In the genomic region with DNA sequence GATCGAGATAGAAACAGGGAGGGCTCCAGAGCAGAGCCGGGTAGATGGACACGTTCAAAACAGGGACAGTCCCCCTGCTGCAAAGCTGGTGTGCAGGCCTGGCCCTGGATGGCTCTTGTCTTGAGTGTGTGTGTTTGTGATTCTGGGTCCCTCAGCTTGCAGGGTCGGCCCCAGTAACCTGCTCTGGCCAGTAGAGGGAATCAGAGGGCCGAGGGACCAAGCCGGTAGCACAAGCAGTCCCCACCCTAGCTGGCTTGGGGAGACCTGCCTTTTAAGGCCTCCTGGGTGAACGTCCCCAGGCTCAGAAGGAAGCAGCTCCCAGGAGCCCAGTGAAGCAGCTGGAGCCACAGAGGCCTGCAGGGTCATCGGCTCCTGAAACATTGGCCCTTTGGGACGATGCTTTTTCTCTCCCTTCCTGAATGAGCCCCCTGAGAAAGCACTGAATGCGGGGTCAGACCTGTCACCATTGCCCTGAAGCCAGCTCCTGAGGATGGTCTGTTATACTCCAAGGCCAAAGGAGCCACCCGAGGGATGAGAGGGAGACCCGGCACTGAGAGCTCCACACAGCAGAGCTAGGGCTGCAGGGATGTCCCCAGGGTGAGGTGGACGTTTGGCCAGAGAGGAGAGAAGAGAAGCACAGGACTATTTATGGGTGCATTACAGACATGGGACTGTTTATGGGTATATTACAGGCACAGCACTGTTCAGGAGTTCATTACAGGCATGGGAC, we compare ENCODE assay signal across 8 cellular contexts. TPM values are rescaled to one million over a fixed set of nuclear protein-coding genes. Genes with fewer than 3 reads are reported as not detected.
DNase-seq lines count a peak whose midpoint lies in the region; ATAC-seq, FAIRE-seq and TF ChIP-seq lines count a peak whose summit lies in the region.

No MANE protein-coding gene starts in this region.

- TF ChIP-seq EP300 in stomach (IDR thresholded peaks at IDR 0.05): no peak

- intact Hi-C loops in stomach (cut with DNase I; ENCODE audit: low total_unique reads): loop anchor here (5.0 kb wide), 1 partner anchor 101 kb away; no protein-coding TSS in a partner anchor

- no peak overlapping the region for H3K4me2 ChIP-seq in keratinocyte (ENCODE audit: control insufficient read depth, extremely low read depth, insufficient read depth, low read depth, low read length)

- no peak overlapping the region for H3K9ac ChIP-seq in keratinocyte (ENCODE audit: control insufficient read depth, extremely low read depth, insufficient read depth, low read length)

- no peak for ATAC-seq in GM19328 (IDR thresholded peaks at IDR 0.05; ENCODE audit: unreplicated experiment)

- no peak overlapping the region for H2AFZ ChIP-seq in keratinocyte (ENCODE audit: control insufficient read depth, low read length)

- H3K36me3 ChIP-seq in keratinocyte (ENCODE audit: control insufficient read depth in 2 of 2, extremely low read depth in 1 of 2, insufficient read depth in 2 of 2, low read length in 2 of 2) (no peaks in the 10 kb centered on the region), stomach (no peaks in the 10 kb centered on the region)

- dilution Hi-C loops in keratinocyte (cut with MboI; ENCODE audit: extremely low pct_ligation_motif_present, low sequenced_read_pairs): no loop called here

- H3K9me3 ChIP-seq in keratinocyte (ENCODE audit: control insufficient read depth, low read depth, low read length): no peaks in the 10 kb centered on the region
- H3K9me3 ChIP-seq in stomach: no peaks in the 10 kb centered on the region

- H3K4me3 ChIP-seq in keratinocyte (ENCODE audit: control insufficient read depth in 2 of 3, extremely low read depth in 1 of 3, insufficient read depth in 2 of 3, low read depth in 1 of 3, low read length in 3 of 3) (no peak overlapping the region), stomach (no peak overlapping the region)

- H3K9me1 ChIP-seq in keratinocyte (ENCODE audit: control insufficient read depth, extremely low read depth, insufficient read depth, low read length): no peaks in the 10 kb centered on the region

- H3K4me1 ChIP-seq in keratinocyte (ENCODE audit: control insufficient read depth, extremely low read depth, insufficient read depth, low read length) (peaks cover 12% of the 10 kb centered on the region), stomach (peaks cover 15 to 37% (median 32%) of the 10 kb centered on the region in 4 donors)

- no peaks in the 10 kb centered on the region for H3K79me2 ChIP-seq in keratinocyte (ENCODE audit: control insufficient read depth, insufficient read depth, low read length)

- 43 to 49% (median 47%) methylated on average over 11 to 13 of the region's 13 CpGs for WGBS in stomach, 5 donors

- DNase-seq in ELF-1 (ENCODE audit: low read depth, low spot score): peak; percentile 75
- peak; percentile 72 for DNase-seq in NCI-H69 (lab: John Stamatoyannopoulos, UW)
- DNase-seq in amniotic epithelial cell (ENCODE audit: low read depth): peak; percentile 43
- DNase-seq in keratinocyte (ENCODE audit: low read depth, low spot score): no peak
- DNase-seq in stomach: peak; percentile 79
- DNase-seq in NCI-H187 (lab: John Stamatoyannopoulos, UW): no peak

- no peak overlapping the region for H3K27ac ChIP-seq in 22Rv1
- H3K27ac ChIP-seq in keratinocyte (ENCODE audit: control insufficient read depth, insufficient read depth, low read length): no peak overlapping the region
- no peak overlapping the region for H3K27ac ChIP-seq in stomach

- no peak for FAIRE-seq in keratinocyte (lab: Jason Lieb, UNC)

- no peaks in the 10 kb centered on the region for H4K20me1 ChIP-seq in keratinocyte (ENCODE audit: control insufficient read depth, extremely low read depth, insufficient read depth, low read length)

- TF ChIP-seq POLR2A in stomach (IDR thresholded peaks at IDR 0.05): no peak

- TF ChIP-seq CTCF in 22Rv1 (IDR thresholded peaks at IDR 0.05): peak; percentile 80
- peak; percentile 45 to 78 (median 70) for TF ChIP-seq CTCF in keratinocyte (optimal IDR thresholded peaks at IDR 0.05 in 1 of 3, IDR thresholded peaks at IDR 0.05 in 1 of 3, conservative IDR thresholded peaks at IDR 0.05 in 1 of 3; ENCODE audit: extremely low read depth in 1 of 3, insufficient read depth in 2 of 3, low read length in 3 of 3)
- TF ChIP-seq CTCF in stomach (IDR thresholded peaks at IDR 0.05): peak in 5 of 7 experiments; percentile 38 to 75 (median 71)

- H3K27me3 ChIP-seq in keratinocyte (ENCODE audit: control insufficient read depth, extremely low read depth, insufficient read depth, low read length) (peaks cover 5% of the 10 kb centered on the region), stomach (no peaks in the 10 kb centered on the region)

RNA-seq across cellular contexts. Expression of a gene that starts 15.4 kb away (rescaled TPM):
- polyA plus RNA-seq in keratinocyte (0.67 to 1.8 TPM (median 1.0 TPM) in 3 replicates), stomach (100 to 1,000 TPM in 1 of 3 donors, 10 to 100 TPM in 2; 61.3 to 308 (median 72.6) TPM)
- polyA plus RNA-seq in keratinocyte (2011; ENCODE audit: low read depth): 3.4 TPM
- 0.67 and 0.70 TPM in 2 replicates for polyA plus RNA-seq in keratinocyte (2011; cell fraction: cytosol; rRNA removed)
- polyA plus RNA-seq in keratinocyte (2011; cell fraction: nucleus; rRNA removed): 2.4 and 2.5 TPM in 2 replicates
- 0.83 and 5.8 TPM in 2 replicates for polyA plus RNA-seq in keratinocyte (2012; ENCODE audit: low replicate concordance)
- polyA minus RNA-seq in keratinocyte: 1.9 to 3.7 TPM (median 3.0 TPM) in 3 replicates
- polyA minus RNA-seq in keratinocyte (2011; cell fraction: cytosol; rRNA and poly(A)+ RNA removed): 3.5 TPM
- polyA minus RNA-seq in keratinocyte (2011; cell fraction: nucleus; rRNA and poly(A)+ RNA removed): 1.3 and 1.6 TPM in 2 replicates
- total RNA-seq in stomach: 100 to 1,000 TPM; 182 to 657 (median 436) TPM

RNA-seq across cellular contexts. Expression of a gene that starts 57.7 kb away (rescaled TPM):
- polyA plus RNA-seq in keratinocyte (0.01 TPM in 1 of 3 replicates, not detected in the others), stomach (10 to 100 TPM in 2 of 3 donors, 1 to 10 TPM in 1; 9.3 to 23.3 (median 12.0) TPM)
- not detected for polyA plus RNA-seq in keratinocyte (2011; ENCODE audit: low read depth)
- polyA plus RNA-seq in keratinocyte (2011; cell fraction: cytosol; rRNA removed): 0.01 TPM in 2 replicates
- polyA plus RNA-seq in keratinocyte (2011; cell fraction: nucleus; rRNA removed): 0.01 TPM in 1 of 2 replicates, not detected in the other
- polyA plus RNA-seq in keratinocyte (2012; ENCODE audit: low replicate concordance): 0.02 TPM in 1 of 2 replicates, not detected in the other
- polyA minus RNA-seq in keratinocyte: 1.9 TPM in 1 of 3 replicates, not detected in the others
- polyA minus RNA-seq in keratinocyte (2011; cell fraction: cytosol; rRNA and poly(A)+ RNA removed): not detected
- polyA minus RNA-seq in keratinocyte (2011; cell fraction: nucleus; rRNA and poly(A)+ RNA removed): not detected in 2 replicates
- total RNA-seq in stomach: 100 to 1,000 TPM; 105 to 411 (median 138) TPM

Comparison
In these comparisons a context has a peak if more than half of its experiments do, and no peak if none do; other contexts are left out.
1. DNase-seq: peak in ELF-1 (single experiment), NCI-H69 (single experiment), amniotic epithelial cell (single experiment) and stomach (single experiment); none in keratinocyte (single experiment) and NCI-H187 (0 of 2).
2. RNA of a gene that starts 15.4 kb away (polyA plus RNA-seq): 61.3 to 308 TPM in stomach; 0.67 to 5.8 TPM in keratinocyte; every median in the first group is over 4 times any median in the second.
3. RNA of a gene that starts 57.7 kb away (polyA plus RNA-seq): 9.3 to 23.3 TPM in stomach; 0.01 to 0.02 TPM in keratinocyte; every median in the first group is over 10 times any median in the second.
4. Peak in every context shown above with its lines, with median percentiles within 50 percentile points of each other: CTCF ChIP-seq.